In the genomic region with DNA sequence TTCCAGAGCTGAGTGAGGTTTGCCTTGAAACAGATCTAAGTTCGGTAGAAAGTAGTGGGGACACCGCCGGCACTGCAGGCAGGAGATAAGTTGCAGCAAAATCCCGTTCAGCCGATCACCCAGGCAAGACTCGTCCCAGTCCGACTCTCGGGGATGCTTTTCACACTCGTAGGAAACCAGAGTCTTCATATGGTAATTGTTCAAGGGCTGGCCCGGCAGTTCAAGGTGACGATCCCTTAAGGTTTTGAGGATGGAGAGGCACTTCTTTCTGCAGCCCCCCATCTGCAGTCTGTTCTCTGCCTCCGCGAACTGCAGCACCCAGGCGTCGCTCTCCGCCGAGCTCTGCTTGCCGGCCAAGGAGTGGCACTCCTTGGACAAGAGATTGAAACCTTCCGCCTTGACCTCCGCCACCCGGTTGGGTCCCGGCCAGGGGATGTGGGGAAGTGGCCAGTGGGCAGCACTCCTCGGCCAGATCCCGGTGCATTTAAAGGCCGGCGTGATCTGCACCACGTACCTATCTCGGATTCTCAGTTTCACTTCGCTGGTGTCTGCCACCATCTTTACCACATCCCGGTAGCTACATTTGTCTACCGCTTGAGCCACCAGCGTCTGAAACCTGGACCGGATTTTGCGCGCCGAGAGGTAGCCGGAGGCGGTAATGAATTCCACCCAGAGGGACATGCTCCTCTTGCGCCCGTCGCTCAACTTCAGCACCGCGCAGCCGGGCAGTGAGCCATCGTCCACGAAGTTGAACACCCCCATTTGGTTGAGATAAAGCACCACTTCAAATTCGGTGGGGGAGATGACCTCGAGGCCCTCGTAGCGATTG, we compare ENCODE assay signal across 8 cellular contexts. TPM values are rescaled to one million over a fixed set of nuclear protein-coding genes. Genes with fewer than 3 reads are reported as not detected.
A peak's percentile ranks its signal among the peaks of the same experiment; 100 is the strongest.
DNase-seq lines count a peak whose midpoint lies in the region; ATAC-seq and TF ChIP-seq lines count a peak whose summit lies in the region.

No MANE protein-coding gene starts in this region.

- peaks cover 2% of the 10 kb centered on the region for H3K36me3 Mint-ChIP-seq in T-helper 1 cell treated with Interleukin-12 subunit alpha and Interleukin-12 subunit beta and Interleukin-4 antibody, amounts not matched to agents 30 μg/mL and 1 μg/mL, for 36 hours (ENCODE audit: low read depth)
- H3K36me3 Mint-ChIP-seq in neural crest cell (ENCODE audit: low read depth): peaks cover 2% of the 10 kb centered on the region

- ATAC-seq in foreskin keratinocyte: peak; percentile 37
- ATAC-seq in HG03469 (IDR thresholded peaks at IDR 0.05; ENCODE audit: unreplicated experiment): no peak
- ATAC-seq in HG03457 (IDR thresholded peaks at IDR 0.05; ENCODE audit: unreplicated experiment): no peak

- H3K27ac ChIP-seq in foreskin keratinocyte: no peak overlapping the region

- H3K27me3 Mint-ChIP-seq in T-helper 1 cell treated with Interleukin-12 subunit alpha and Interleukin-12 subunit beta and Interleukin-4 antibody, amounts not matched to agents 30 μg/mL and 1 μg/mL, for 36 hours (ENCODE audit: low read depth): peaks cover 87% of the 10 kb centered on the region
- H3K27me3 Mint-ChIP-seq in neural crest cell (ENCODE audit: low read depth): peaks cover 99% of the 10 kb centered on the region

- peak overlapping the region; percentile 84 for H3K4me3 Mint-ChIP-seq in T-helper 1 cell treated with Interleukin-12 subunit alpha and Interleukin-12 subunit beta and Interleukin-4 antibody, amounts not matched to agents 30 μg/mL and 1 μg/mL, for 36 hours
- peak overlapping the region; percentile 82 for H3K4me3 Mint-ChIP-seq in neural crest cell

- no peak overlapping the region for H3K27ac Mint-ChIP-seq in T-helper 1 cell treated with Interleukin-12 subunit alpha and Interleukin-12 subunit beta and Interleukin-4 antibody, amounts not matched to agents 30 μg/mL and 1 μg/mL, for 36 hours
- no peak overlapping the region for H3K27ac Mint-ChIP-seq in neural crest cell (ENCODE audit: unreplicated experiment)

- no peak for TF ChIP-seq CTCF in foreskin keratinocyte (conservative IDR thresholded peaks at IDR 0.05)
- TF ChIP-seq CTCF in neural crest cell (conservative IDR thresholded peaks at IDR 0.05): no peak

- H3K4me1 ChIP-seq in foreskin keratinocyte: no peaks in the 10 kb centered on the region

- H3K27me3 ChIP-seq in foreskin keratinocyte: peaks cover 100% of the 10 kb centered on the region

- H3K9me3 Mint-ChIP-seq in T-helper 1 cell treated with Interleukin-12 subunit alpha and Interleukin-12 subunit beta and Interleukin-4 antibody, amounts not matched to agents 30 μg/mL and 1 μg/mL, for 36 hours: peaks cover 6% of the 10 kb centered on the region
- no peaks in the 10 kb centered on the region for H3K9me3 Mint-ChIP-seq in neural crest cell

- H3K4me1 Mint-ChIP-seq in T-helper 1 cell treated with Interleukin-12 subunit alpha and Interleukin-12 subunit beta and Interleukin-4 antibody, amounts not matched to agents 30 μg/mL and 1 μg/mL, for 36 hours (ENCODE audit: low read depth): peaks cover 23% of the 10 kb centered on the region
- H3K4me1 Mint-ChIP-seq in neural crest cell: peaks cover 50% of the 10 kb centered on the region

- DNase-seq in NCI-H2227 (lab: John Stamatoyannopoulos, UW; ENCODE audit: unreplicated experiment) (peak; percentile 23), NCI-H2227 treated with DMSO at 0.1 percent for 48 hours (lab: John Stamatoyannopoulos, UW) (no peak), foreskin keratinocyte (no peak), neural crest cell (ENCODE audit: low read depth, low spot score) (peak; percentile 35), NCI-H446 treated with DMSO at 0.1 percent for 48 hours (lab: John Stamatoyannopoulos, UW) (no peak)

RNA-seq across cellular contexts. Expression of a gene that starts 1.1 kb away (rescaled TPM):
- total RNA-seq in foreskin keratinocyte: not detected in 2 replicates
- not detected in 2 replicates for polyA plus RNA-seq in foreskin keratinocyte
- 0.14 and 0.21 TPM in 2 replicates for total RNA-seq in neural crest cell

Comparison
In these comparisons a context has a peak if more than half of its experiments do, and no peak if none do; other contexts are left out.
1. DNase-seq: peak in NCI-H2227 (single experiment) and neural crest cell (single experiment); none in NCI-H2227 treated with DMSO at 0.1 percent for 48 hours (single experiment), foreskin keratinocyte (0 of 2) and NCI-H446 treated with DMSO at 0.1 percent for 48 hours (single experiment).